8 cellular contexts compared by ENCODE assay signal in genomic region chr19:49469828-49470614, GRCh38. TPM values are rescaled to one million over a fixed set of nuclear protein-coding genes. Genes with fewer than 3 reads are reported as not detected.
DNase-seq lines count a peak whose midpoint lies in the region; ATAC-seq and TF ChIP-seq lines count a peak whose summit lies in the region.

No MANE protein-coding gene starts in this region.

- CTCF ChIA-PET in WTC11 (lab: Charles Lee) (interaction anchor here (0.6 to 2.0 kb wide), 7 partner anchors 13 to 142 kb away, joined by 3 to 7 read pairs (median 5); partner anchors contain the start of gene ALDH16A1), Caco-2 (lab: Charles Lee) (interaction anchor here (0.7 kb wide), 1 partner anchor 206 kb away, joined by 3 read pairs; no protein-coding TSS in a partner anchor)

- TF ChIP-seq CTCF in WTC11 (IDR thresholded peaks at IDR 0.05) (no peak), Caco-2 (IDR thresholded peaks at IDR 0.05; ENCODE audit: insufficient read depth in 1 of 2, low read depth in 1 of 2, low read length in 1 of 2, severe bottlenecking in 1 of 2, unreplicated experiment in 1 of 2) (no peak)

- no peak for DNase-seq in WTC11 (ENCODE audit: low spot score)
- peak; percentile 88 for DNase-seq in stimulated activated CD8-positive, alpha-beta memory T cell treated with anti-CD3 and anti-CD28 coated beads, Interleukin-4, amount 100 ng/mL, for 48 hours
- no peak for DNase-seq in inferior parietal cortex (ENCODE audit: extremely low spot score)
- no peak for DNase-seq in Caco-2
- no peak for DNase-seq in HuH-7 (ENCODE audit: low spot score)

- H3K36me3 Mint-ChIP-seq in WTC11 (peaks cover 2% of the 10 kb centered on the region; the same call in 1 of the 2 replicates), Caco-2 (ENCODE audit: insufficient read depth, unreplicated experiment) (peaks cover 22% of the 10 kb centered on the region)

- intact Hi-C loops in Caco-2 (cut with micrococcal nuclease; ENCODE audit: unreplicated experiment): no loop called here

- TF ChIP-seq POLR2A in GM15510 (IDR thresholded peaks at IDR 0.05; ENCODE audit: borderline replicate concordance, extremely low read depth, insufficient read length): peak; percentile 25

- H3K4me1 Mint-ChIP-seq in WTC11 (peaks cover 7% of the 10 kb centered on the region), Caco-2 (ENCODE audit: low read depth, unreplicated experiment) (no peaks in the 10 kb centered on the region)

- H3K27ac Mint-ChIP-seq in WTC11 (no peak overlapping the region), Caco-2 (ENCODE audit: unreplicated experiment) (no peak overlapping the region)

- H3K4me3 Mint-ChIP-seq in WTC11 (no peak overlapping the region), Caco-2 (ENCODE audit: unreplicated experiment) (no peak overlapping the region)

- H3K27ac ChIP-seq in duodenal mucosa (ENCODE audit: low read depth, low read length): peak overlapping the region; percentile 56

- H3K9me3 Mint-ChIP-seq in WTC11: no peaks in the 10 kb centered on the region
- no peaks in the 10 kb centered on the region for H3K9me3 Mint-ChIP-seq in Caco-2 (ENCODE audit: unreplicated experiment)

- peaks cover 8 to 13% of the 10 kb centered on the region in 2 donors for H3K4me1 ChIP-seq in duodenal mucosa (ENCODE audit: control insufficient read depth in 1 of 2, insufficient read depth in 2 of 2, low read length in 2 of 2)
- H3K4me1 ChIP-seq in Caco-2: no peaks in the 10 kb centered on the region

- BruUV-seq in Caco-2 (replicated peaks; lab: Mats Ljungman, UMichigan): no TSS peak

- H3K9me3 ChIP-seq in duodenal mucosa (ENCODE audit: control insufficient read depth in 1 of 2, low read length in 2 of 2) (no peaks in the 10 kb centered on the region), Caco-2 (no peaks in the 10 kb centered on the region)

- H3K27me3 Mint-ChIP-seq in WTC11 (ENCODE audit: low read depth): peaks cover 7% of the 10 kb centered on the region; the same call in 1 of the 2 replicates
- peaks cover under 1% of the 10 kb centered on the region for H3K27me3 Mint-ChIP-seq in Caco-2 (ENCODE audit: insufficient read depth, unreplicated experiment)

- H3K27me3 ChIP-seq in duodenal mucosa (ENCODE audit: control insufficient read depth in 1 of 2, insufficient read depth in 2 of 2, low read length in 2 of 2) (no peaks in the 10 kb centered on the region), Caco-2 (replicated peaks; ENCODE audit: control insufficient read depth, insufficient read depth, low read length) (no peaks in the 10 kb centered on the region)

- ATAC-seq in HG02759 (IDR thresholded peaks at IDR 0.05; ENCODE audit: unreplicated experiment) (peak; percentile 58), WTC11 (0 out of 2 replicates have a peak, but pooled peaks have one; percentile 5)

- no peak overlapping the region for H3K4me3 ChIP-seq in duodenal mucosa (ENCODE audit: low read depth in 1 of 2, low read length in 2 of 2)
- H3K4me3 ChIP-seq in Caco-2 (ENCODE audit: low read depth, low read length): no peak overlapping the region

- H3K36me3 ChIP-seq in duodenal mucosa (ENCODE audit: control insufficient read depth in 1 of 2, insufficient read depth in 2 of 2, low read length in 2 of 2) (peaks cover 0 to 17% of the 10 kb centered on the region in 2 donors), Caco-2 (ENCODE audit: control insufficient read depth, insufficient read depth, low read length) (peaks cover 1% of the 10 kb centered on the region; the same call in 1 of the 2 replicates)

- no peak overlapping the region for H3K9ac ChIP-seq in duodenal mucosa (ENCODE audit: low read depth in 1 of 2, low read length in 2 of 2)

- POLR2A ChIA-PET in WTC11 (lab: Charles Lee) (no interaction called here), Caco-2 (lab: Charles Lee) (interaction anchor here (0.6 kb wide), 1 partner anchor 94 kb away, joined by 5 read pairs; no protein-coding TSS in a partner anchor)

TF ChIP-seq in WTC11, 78 proteins besides CTCF, POLR2A, EP300 and RAD21:
- 0 out of 2 replicates have a peak, but pooled peaks have one; percentile 29 for TF ChIP-seq FOXP1 (CRISPR knock-in tag; IDR thresholded peaks at IDR 0.05; ENCODE audit: borderline replicate concordance)
- peak; percentile 77 for TF ChIP-seq GTF2I (CRISPR knock-in tag; conservative IDR thresholded peaks at IDR 0.05)
- TF ChIP-seq MXD4 (CRISPR knock-in tag; IDR thresholded peaks at IDR 0.05; ENCODE audit: borderline replicate concordance): no peak

RNA-seq across cellular contexts. Expression of gene FLT3LG, which starts 4.0 kb away (rescaled TPM):
- total RNA-seq in WTC11 (2021): 2.9 to 5.3 TPM (median 3.6 TPM) in 3 replicates
- 2.1 and 2.4 TPM in 2 replicates for total RNA-seq in Caco-2 (2022)

RNA-seq across cellular contexts. Expression of gene ALDH16A1, which starts 17.0 kb away (rescaled TPM):
- total RNA-seq in WTC11 (2021) (44.3 to 53.6 TPM (median 52.6 TPM) in 3 replicates), Caco-2 (2022) (42.1 and 45.0 TPM in 2 replicates)

RNA-seq across cellular contexts. Expression of gene RPL13A, which starts 17.4 kb away (rescaled TPM):
- total RNA-seq in WTC11 (2021) (3,861 to 4,362 TPM (median 4,362 TPM) in 3 replicates), Caco-2 (2022) (2,726 and 2,880 TPM in 2 replicates)

RNA-seq across cellular contexts. Expression of gene PIH1D1, which starts 18.4 kb away (rescaled TPM):
- total RNA-seq in WTC11 (2021): 153 to 170 TPM (median 156 TPM) in 3 replicates
- total RNA-seq in Caco-2 (2022): 150 and 167 TPM in 2 replicates

RNA-seq across cellular contexts. Expression of gene RPS11, which starts 26.2 kb away (rescaled TPM):
- total RNA-seq in WTC11 (2021): 2,299 to 2,683 TPM (median 2,679 TPM) in 3 replicates
- total RNA-seq in Caco-2 (2022): 2,065 and 2,191 TPM in 2 replicates
